In genomic region chr18:50281295-50281971, GRCh38 we compare ENCODE assay signal across 8 cellular contexts. TPM values are rescaled to one million over a fixed set of nuclear protein-coding genes. Genes with fewer than 3 reads are reported as not detected.
DNase-seq lines count a peak whose midpoint lies in the region; ATAC-seq and TF ChIP-seq lines count a peak whose summit lies in the region.

TSS of gene MBD1 (minus strand) at chr18:50281523. CDS start at chr18:50279992, 1,531 bp downstream.

- peak; percentile 17 for TF ChIP-seq CTCF in colonic mucosa (IDR thresholded peaks at IDR 0.05)

- H3K27me3 ChIP-seq in BLaER1 treated with 17β-estradiol and CSF1 and Interleukin-3, amounts not matched to agents 10 nM and 100 nM: no peaks in the 10 kb centered on the region
- H3K27me3 ChIP-seq in colonic mucosa (no peaks in the 10 kb centered on the region), layer of hippocampus (ENCODE audit: control insufficient read depth, insufficient read depth, low read length) (no peaks in the 10 kb centered on the region)

- H3K9me3 Mint-ChIP-seq in activated CD4-positive, alpha-beta T cell treated with anti-CD3 and anti-CD28 coated beads, Interleukin-2, amount 10 ng/mL, durations not matched to agents 24 days and 14 days: no peaks in the 10 kb centered on the region

- H4K20me1 ChIP-seq in BLaER1 treated with 17β-estradiol and CSF1 and Interleukin-3, amounts not matched to agents 10 nM and 100 nM: peaks cover 10 to 47% (median 27%) of the 10 kb centered on the region in 11 experiments; a peak in 17 of 22 replicates

- no peaks in the 10 kb centered on the region for H3K27me3 Mint-ChIP-seq in activated CD4-positive, alpha-beta T cell treated with anti-CD3 and anti-CD28 coated beads, Interleukin-2, amount 10 ng/mL, durations not matched to agents 24 days and 14 days

- H3K9me3 ChIP-seq in BLaER1 treated with 17β-estradiol and CSF1 and Interleukin-3, amounts not matched to agents 10 nM and 100 nM (replicated peaks in 1 of 11): no peaks in the 10 kb centered on the region
- H3K9me3 ChIP-seq in colonic mucosa: no peaks in the 10 kb centered on the region

- peaks cover 37 to 63% (median 48%) of the 10 kb centered on the region in 10 experiments for H3K4me1 ChIP-seq in BLaER1 treated with 17β-estradiol and CSF1 and Interleukin-3, amounts not matched to agents 10 nM and 100 nM
- peaks cover 11% of the 10 kb centered on the region for H3K4me1 ChIP-seq in colonic mucosa

- peaks cover 49% of the 10 kb centered on the region for H3K4me1 Mint-ChIP-seq in activated CD4-positive, alpha-beta T cell treated with anti-CD3 and anti-CD28 coated beads, Interleukin-2, amount 10 ng/mL, durations not matched to agents 24 days and 14 days

- intact Hi-C loops in activated CD4-positive, alpha-beta T cell treated with anti-CD3 and anti-CD28 coated beads, Interleukin-2, amount 10 ng/mL, durations not matched to agents 24 days and 14 days (cut with micrococcal nuclease): loop anchor here (1.0 to 10.0 kb wide), 6 partner anchors 15 to 789 kb away; partner anchors contain the start of genes CFAP53, RPL17 and SMAD4
- intact Hi-C loops in colonic mucosa (cut with DNase I): no loop called here

- peak within 1 kb of the TSS; percentile 98 for H3K27ac Mint-ChIP-seq in activated CD4-positive, alpha-beta T cell treated with anti-CD3 and anti-CD28 coated beads, Interleukin-2, amount 10 ng/mL, durations not matched to agents 24 days and 14 days

- H3K27ac ChIP-seq in BLaER1 treated with 17β-estradiol and CSF1 and Interleukin-3, amounts not matched to agents 10 nM and 100 nM: peak within 1 kb of the TSS; percentile 85 to 94 (median 89)
- H3K27ac ChIP-seq in colonic mucosa: peak within 1 kb of the TSS; percentile 85
- H3K27ac ChIP-seq in layer of hippocampus (ENCODE audit: low read depth, low read length): peak within 1 kb of the TSS; percentile 98

- H3K36me3 Mint-ChIP-seq in activated CD4-positive, alpha-beta T cell treated with anti-CD3 and anti-CD28 coated beads, Interleukin-2, amount 10 ng/mL, durations not matched to agents 24 days and 14 days (ENCODE audit: low read depth): peaks cover 71% of the 10 kb centered on the region

- H3K4me2 ChIP-seq in BLaER1 treated with 17β-estradiol and CSF1 and Interleukin-3, amounts not matched to agents 10 nM and 100 nM: peak within 1 kb of the TSS; percentile 94 to 100 (median 97)

- peak within 1 kb of the TSS; percentile 90 to 96 (median 93) for H3K9ac ChIP-seq in BLaER1 treated with 17β-estradiol and CSF1 and Interleukin-3, amounts not matched to agents 10 nM and 100 nM
- peak within 1 kb of the TSS; percentile 98 to 99 for H3K9ac ChIP-seq in colonic mucosa (ENCODE audit: low read depth in 2 of 2, low read length in 2 of 2)

- peak; percentile 91 for ATAC-seq in GM19324 (IDR thresholded peaks at IDR 0.05; ENCODE audit: low FRiP score, unreplicated experiment)
- peak; percentile 85 for ATAC-seq in HG03469 (IDR thresholded peaks at IDR 0.05; ENCODE audit: unreplicated experiment)

- DNase-seq in NCI-H526 treated with DMSO at 0.1 percent for 48 hours (lab: John Stamatoyannopoulos, UW) (peak; percentile 97), colonic mucosa (peak; percentile 96)
- DNase-seq in activated CD4-positive, alpha-beta T cell treated with anti-CD3 and anti-CD28 coated beads, Interleukin-2, amount 10 ng/mL, durations not matched to agents 24 days and 14 days: peak; percentile 91
- DNase-seq in stimulated activated CD4-positive, alpha-beta T cell treated with anti-CD3 and anti-CD28 coated beads, Interleukin-1b, Interleukin-23, amount 100 ng/mL, for 4 hours (ENCODE audit: low read depth in 2 of 2): peak; percentile 92 to 93

- H3K36me3 ChIP-seq in BLaER1 treated with 17β-estradiol and CSF1 and Interleukin-3, amounts not matched to agents 10 nM and 100 nM: peaks cover 67 to 81% (median 74%) of the 10 kb centered on the region in 11 experiments
- H3K36me3 ChIP-seq in colonic mucosa: peaks cover 12% of the 10 kb centered on the region

- peak within 1 kb of the TSS; percentile 90 for H3K4me3 Mint-ChIP-seq in activated CD4-positive, alpha-beta T cell treated with anti-CD3 and anti-CD28 coated beads, Interleukin-2, amount 10 ng/mL, durations not matched to agents 24 days and 14 days

- H3K4me3 ChIP-seq in BLaER1 treated with 17β-estradiol and CSF1 and Interleukin-3, amounts not matched to agents 10 nM and 100 nM: peak within 1 kb of the TSS; percentile 83 to 98 (median 90)
- H3K4me3 ChIP-seq in colonic mucosa: peak within 1 kb of the TSS; percentile 94

RNA-seq across cellular contexts. Expression of gene MBD1, which starts in this region (rescaled TPM):
- total RNA-seq in activated CD4-positive, alpha-beta T cell treated with anti-CD3 and anti-CD28 coated beads, Interleukin-2, amount 10 ng/mL, durations not matched to agents 24 days and 14 days: 91.7 and 93.3 TPM in 2 replicates
- 10 to 100 TPM; 54.2 to 92.3 TPM for total RNA-seq in colonic mucosa

Comparison
In these comparisons a context has a peak if more than half of its experiments do, and no peak if none do; other contexts are left out.
1. Peak in every context shown above with its lines: DNase-seq, ATAC-seq, H3K4me3 ChIP-seq and H3K27ac ChIP-seq.